2 cellular contexts compared by ENCODE assay signal in the genomic region with DNA sequence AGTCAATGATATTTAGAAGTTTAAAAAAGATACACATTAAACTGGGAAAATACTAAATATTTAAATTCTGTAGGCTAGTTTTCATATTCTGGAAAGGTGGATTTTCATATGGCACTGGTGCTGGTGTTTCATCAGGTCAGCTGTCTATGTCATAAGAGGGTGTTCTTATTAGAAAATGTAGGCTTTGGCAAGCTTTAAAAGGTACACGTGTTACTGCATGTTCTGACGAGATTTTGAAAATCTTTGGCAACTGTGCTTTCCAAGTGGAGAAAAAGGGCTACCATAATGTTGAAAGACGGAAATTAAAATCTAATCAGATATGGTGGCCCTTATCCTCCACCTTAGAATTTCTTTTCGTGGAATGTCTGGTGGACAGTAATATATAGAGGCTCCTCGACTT.
TF ChIP-seq lines count a peak whose summit lies in the region.

No MANE protein-coding gene starts in this region.

TF ChIP-seq in liver, 16 proteins besides CTCF, POLR2A, EP300 and RAD21 (continued from another document):
- no peak for TF ChIP-seq HNF4G (IDR thresholded peaks at IDR 0.05)
- no peak for TF ChIP-seq FOXA2 (IDR thresholded peaks at IDR 0.05)
- TF ChIP-seq, protein P1, sequence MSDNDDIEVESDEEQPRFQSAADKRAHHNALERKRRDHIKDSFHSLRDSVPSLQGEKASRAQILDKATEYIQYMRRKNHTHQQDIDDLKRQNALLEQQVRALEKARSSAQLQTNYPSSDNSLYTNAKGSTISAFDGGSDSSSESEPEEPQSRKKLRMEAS (IDR thresholded peaks at IDR 0.05) = peak; percentile 75
- no peak for TF ChIP-seq ATF3 (IDR thresholded peaks at IDR 0.05)
- no peak for TF ChIP-seq SP1 (IDR thresholded peaks at IDR 0.05)
- peak; percentile 68 for TF ChIP-seq YY1 (IDR thresholded peaks at IDR 0.05)
- TF ChIP-seq FOXA1 (IDR thresholded peaks at IDR 0.05) = no peak
- no peak for TF ChIP-seq NR2F2 (IDR thresholded peaks at IDR 0.05)
- peak; percentile 43 for TF ChIP-seq ZBTB33 (IDR thresholded peaks at IDR 0.05)
- peak; percentile 7 to 47 for TF ChIP-seq HNF4A (conservative IDR thresholded peaks at IDR 0.05)
- TF ChIP-seq JUND (IDR thresholded peaks at IDR 0.05) = peak in 1 of 2 donors; percentile 52
- TF ChIP-seq RXRA (IDR thresholded peaks at IDR 0.05) = peak; percentile 23 to 55
- TF ChIP-seq GABPA (IDR thresholded peaks at IDR 0.05 in 1 of 2, conservative IDR thresholded peaks at IDR 0.05 in 1 of 2) = no peak
- TF ChIP-seq, protein P2, sequence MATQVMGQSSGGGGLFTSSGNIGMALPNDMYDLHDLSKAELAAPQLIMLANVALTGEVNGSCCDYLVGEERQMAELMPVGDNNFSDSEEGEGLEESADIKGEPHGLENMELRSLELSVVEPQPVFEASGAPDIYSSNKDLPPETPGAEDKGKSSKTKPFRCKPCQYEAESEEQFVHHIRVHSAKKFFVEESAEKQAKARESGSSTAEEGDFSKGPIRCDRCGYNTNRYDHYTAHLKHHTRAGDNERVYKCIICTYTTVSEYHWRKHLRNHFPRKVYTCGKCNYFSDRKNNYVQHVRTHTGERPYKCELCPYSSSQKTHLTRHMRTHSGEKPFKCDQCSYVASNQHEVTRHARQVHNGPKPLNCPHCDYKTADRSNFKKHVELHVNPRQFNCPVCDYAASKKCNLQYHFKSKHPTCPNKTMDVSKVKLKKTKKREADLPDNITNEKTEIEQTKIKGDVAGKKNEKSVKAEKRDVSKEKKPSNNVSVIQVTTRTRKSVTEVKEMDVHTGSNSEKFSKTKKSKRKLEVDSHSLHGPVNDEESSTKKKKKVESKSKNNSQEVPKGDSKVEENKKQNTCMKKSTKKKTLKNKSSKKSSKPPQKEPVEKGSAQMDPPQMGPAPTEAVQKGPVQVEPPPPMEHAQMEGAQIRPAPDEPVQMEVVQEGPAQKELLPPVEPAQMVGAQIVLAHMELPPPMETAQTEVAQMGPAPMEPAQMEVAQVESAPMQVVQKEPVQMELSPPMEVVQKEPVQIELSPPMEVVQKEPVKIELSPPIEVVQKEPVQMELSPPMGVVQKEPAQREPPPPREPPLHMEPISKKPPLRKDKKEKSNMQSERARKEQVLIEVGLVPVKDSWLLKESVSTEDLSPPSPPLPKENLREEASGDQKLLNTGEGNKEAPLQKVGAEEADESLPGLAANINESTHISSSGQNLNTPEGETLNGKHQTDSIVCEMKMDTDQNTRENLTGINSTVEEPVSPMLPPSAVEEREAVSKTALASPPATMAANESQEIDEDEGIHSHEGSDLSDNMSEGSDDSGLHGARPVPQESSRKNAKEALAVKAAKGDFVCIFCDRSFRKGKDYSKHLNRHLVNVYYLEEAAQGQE (IDR thresholded peaks at IDR 0.05) = no peak
- no peak for TF ChIP-seq EGR1 (IDR thresholded peaks at IDR 0.05; ENCODE audit: low read depth in 2 of 2)

TF ChIP-seq in HepG2, 621 proteins besides CTCF, POLR2A, EP300 and RAD21:
- TF ChIP-seq GLI4 (CRISPR knock-in tag; IDR thresholded peaks at IDR 0.05; ENCODE audit: borderline replicate concordance) (no peak), KDM3A (CRISPR knock-in tag; IDR thresholded peaks at IDR 0.05; ENCODE audit: low read depth) (no peak), ZFP1 (CRISPR knock-in tag; IDR thresholded peaks at IDR 0.05) (no peak), ZNF333 (CRISPR knock-in tag; IDR thresholded peaks at IDR 0.05; ENCODE audit: borderline replicate concordance) (no peak), HCFC1 (IDR thresholded peaks at IDR 0.05; ENCODE audit: low read depth, low read length) (no peak), PCBP1 (IDR thresholded peaks at IDR 0.05; ENCODE audit: borderline replicate concordance, low read depth, low read length) (no peak), SNAI1 (CRISPR knock-in tag; IDR thresholded peaks at IDR 0.05; ENCODE audit: borderline replicate concordance) (no peak)
- TF ChIP-seq, protein P3, sequence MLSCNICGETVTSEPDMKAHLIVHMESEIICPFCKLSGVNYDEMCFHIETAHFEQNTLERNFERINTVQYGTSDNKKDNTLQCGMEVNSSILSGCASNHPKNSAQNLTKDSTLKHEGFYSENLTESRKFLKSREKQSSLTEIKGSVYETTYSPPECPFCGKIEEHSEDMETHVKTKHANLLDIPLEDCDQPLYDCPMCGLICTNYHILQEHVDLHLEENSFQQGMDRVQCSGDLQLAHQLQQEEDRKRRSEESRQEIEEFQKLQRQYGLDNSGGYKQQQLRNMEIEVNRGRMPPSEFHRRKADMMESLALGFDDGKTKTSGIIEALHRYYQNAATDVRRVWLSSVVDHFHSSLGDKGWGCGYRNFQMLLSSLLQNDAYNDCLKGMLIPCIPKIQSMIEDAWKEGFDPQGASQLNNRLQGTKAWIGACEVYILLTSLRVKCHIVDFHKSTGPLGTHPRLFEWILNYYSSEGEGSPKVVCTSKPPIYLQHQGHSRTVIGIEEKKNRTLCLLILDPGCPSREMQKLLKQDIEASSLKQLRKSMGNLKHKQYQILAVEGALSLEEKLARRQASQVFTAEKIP (CRISPR knock-in tag; IDR thresholded peaks at IDR 0.05; ENCODE audit: borderline replicate concordance) = no peak
- TF ChIP-seq, protein P4, sequence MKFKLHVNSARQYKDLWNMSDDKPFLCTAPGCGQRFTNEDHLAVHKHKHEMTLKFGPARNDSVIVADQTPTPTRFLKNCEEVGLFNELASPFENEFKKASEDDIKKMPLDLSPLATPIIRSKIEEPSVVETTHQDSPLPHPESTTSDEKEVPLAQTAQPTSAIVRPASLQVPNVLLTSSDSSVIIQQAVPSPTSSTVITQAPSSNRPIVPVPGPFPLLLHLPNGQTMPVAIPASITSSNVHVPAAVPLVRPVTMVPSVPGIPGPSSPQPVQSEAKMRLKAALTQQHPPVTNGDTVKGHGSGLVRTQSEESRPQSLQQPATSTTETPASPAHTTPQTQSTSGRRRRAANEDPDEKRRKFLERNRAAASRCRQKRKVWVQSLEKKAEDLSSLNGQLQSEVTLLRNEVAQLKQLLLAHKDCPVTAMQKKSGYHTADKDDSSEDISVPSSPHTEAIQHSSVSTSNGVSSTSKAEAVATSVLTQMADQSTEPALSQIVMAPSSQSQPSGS (CRISPR knock-in tag; IDR thresholded peaks at IDR 0.05) = no peak
- TF ChIP-seq, protein P5, sequence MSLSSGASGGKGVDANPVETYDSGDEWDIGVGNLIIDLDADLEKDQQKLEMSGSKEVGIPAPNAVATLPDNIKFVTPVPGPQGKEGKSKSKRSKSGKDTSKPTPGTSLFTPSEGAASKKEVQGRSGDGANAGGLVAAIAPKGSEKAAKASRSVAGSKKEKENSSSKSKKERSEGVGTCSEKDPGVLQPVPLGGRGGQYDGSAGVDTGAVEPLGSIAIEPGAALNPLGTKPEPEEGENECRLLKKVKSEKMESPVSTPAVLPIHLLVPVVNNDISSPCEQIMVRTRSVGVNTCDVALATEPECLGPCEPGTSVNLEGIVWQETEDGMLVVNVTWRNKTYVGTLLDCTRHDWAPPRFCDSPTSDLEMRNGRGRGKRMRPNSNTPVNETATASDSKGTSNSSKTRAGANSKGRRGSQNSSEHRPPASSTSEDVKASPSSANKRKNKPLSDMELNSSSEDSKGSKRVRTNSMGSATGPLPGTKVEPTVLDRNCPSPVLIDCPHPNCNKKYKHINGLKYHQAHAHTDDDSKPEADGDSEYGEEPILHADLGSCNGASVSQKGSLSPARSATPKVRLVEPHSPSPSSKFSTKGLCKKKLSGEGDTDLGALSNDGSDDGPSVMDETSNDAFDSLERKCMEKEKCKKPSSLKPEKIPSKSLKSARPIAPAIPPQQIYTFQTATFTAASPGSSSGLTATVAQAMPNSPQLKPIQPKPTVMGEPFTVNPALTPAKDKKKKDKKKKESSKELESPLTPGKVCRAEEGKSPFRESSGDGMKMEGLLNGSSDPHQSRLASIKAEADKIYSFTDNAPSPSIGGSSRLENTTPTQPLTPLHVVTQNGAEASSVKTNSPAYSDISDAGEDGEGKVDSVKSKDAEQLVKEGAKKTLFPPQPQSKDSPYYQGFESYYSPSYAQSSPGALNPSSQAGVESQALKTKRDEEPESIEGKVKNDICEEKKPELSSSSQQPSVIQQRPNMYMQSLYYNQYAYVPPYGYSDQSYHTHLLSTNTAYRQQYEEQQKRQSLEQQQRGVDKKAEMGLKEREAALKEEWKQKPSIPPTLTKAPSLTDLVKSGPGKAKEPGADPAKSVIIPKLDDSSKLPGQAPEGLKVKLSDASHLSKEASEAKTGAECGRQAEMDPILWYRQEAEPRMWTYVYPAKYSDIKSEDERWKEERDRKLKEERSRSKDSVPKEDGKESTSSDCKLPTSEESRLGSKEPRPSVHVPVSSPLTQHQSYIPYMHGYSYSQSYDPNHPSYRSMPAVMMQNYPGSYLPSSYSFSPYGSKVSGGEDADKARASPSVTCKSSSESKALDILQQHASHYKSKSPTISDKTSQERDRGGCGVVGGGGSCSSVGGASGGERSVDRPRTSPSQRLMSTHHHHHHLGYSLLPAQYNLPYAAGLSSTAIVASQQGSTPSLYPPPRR (CRISPR knock-in tag; IDR thresholded peaks at IDR 0.05; ENCODE audit: borderline replicate concordance) = no peak
